17 cellular contexts compared by ENCODE assay signal in the genomic region with DNA sequence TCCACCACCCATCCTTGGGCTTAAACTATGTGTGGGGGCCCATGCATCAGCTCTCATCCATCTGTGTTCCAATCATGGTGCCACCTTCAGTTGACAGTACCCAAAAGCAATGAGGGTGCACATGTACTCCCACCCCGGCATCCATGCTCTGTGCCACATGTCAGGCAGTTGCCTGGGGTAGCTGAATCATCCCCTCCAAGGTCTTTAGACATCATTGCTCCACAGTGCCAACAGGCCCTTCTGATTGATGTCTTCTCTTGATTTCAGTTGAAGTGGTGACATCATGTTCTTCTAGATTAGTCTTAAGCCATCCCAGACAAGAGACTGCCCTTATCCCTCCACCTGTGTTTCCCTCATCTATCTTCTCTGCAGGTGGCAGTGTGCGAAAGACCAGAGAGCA. TPM values are rescaled to one million over a fixed set of nuclear protein-coding genes. Genes with fewer than 3 reads are reported as not detected.
A peak's percentile ranks its signal among the peaks of the same experiment; 100 is the strongest.
DNase-seq lines count a peak whose midpoint lies in the region; TF ChIP-seq lines count a peak whose summit lies in the region.
"Had no signal": no experiment of that assay in that cellular context is flagged by ENCODE, and none has a peak within 500 bp of the region (broad histone marks: within the 10 kb centered on the region; RNA-seq: fewer than 3 reads in every experiment).

No MANE protein-coding gene starts in this region.

- no peak overlapping the region for H3K27ac Mint-ChIP-seq in activated naive CD4-positive, alpha-beta T cell treated with anti-CD3 and anti-CD28 coated beads for 36 hours
- H3K27ac Mint-ChIP-seq: activated CD4-positive, alpha-beta memory T cell treated with anti-CD3 and anti-CD28 coated beads, Interleukin-2, amount 10 ng/mL, durations not matched to agents 7 days and 5 days had no signal

- H3K9me3 ChIP-seq in HUES48 (ENCODE audit: control insufficient read depth, insufficient read depth, low read length), result peaks cover 4% of the 10 kb centered on the region; the same call in 1 of the 2 replicates
- H3K9me3 ChIP-seq in prostate gland, result no peaks in the 10 kb centered on the region
- H3K9me3 ChIP-seq: thyroid gland had no signal

- peaks cover 8% of the 10 kb centered on the region for H3K27me3 Mint-ChIP-seq in activated naive CD4-positive, alpha-beta T cell treated with anti-CD3 and anti-CD28 coated beads for 36 hours (ENCODE audit: low read depth)

- H3K27me3 ChIP-seq in HUES48 (ENCODE audit: control insufficient read depth, insufficient read depth, low read length) (no peaks in the 10 kb centered on the region), prostate gland (replicated peaks; ENCODE audit: insufficient read depth) (no peaks in the 10 kb centered on the region)
- H3K27me3 ChIP-seq: BLaER1, heart right ventricle, thyroid gland had no signal

- WGBS in prostate gland, result 96% methylated on average over 2 of the region's 2 CpGs

- H3K4me1 ChIP-seq in HUES48 (ENCODE audit: control insufficient read depth, insufficient read depth, low read length) (0 out of 2 replicates have a peak, but pooled peaks cover 1% of the 10 kb centered on the region), prostate gland (replicated peaks) (no peaks in the 10 kb centered on the region)
- H3K4me1 ChIP-seq: BLaER1, heart right ventricle, thyroid gland had no signal

- TF ChIP-seq CTCF in VCaP (conservative IDR thresholded peaks at IDR 0.05) (no peak), prostate gland (IDR thresholded peaks at IDR 0.05) (no peak)

- H3K27ac ChIP-seq in HUES48 (ENCODE audit: low read depth, low read length) (peak overlapping the region; percentile 39), VCaP (0 out of 2 replicates have a peak overlapping the region, but pooled peaks have one; percentile 65), prostate gland (no peak overlapping the region)
- H3K27ac ChIP-seq: BLaER1, coronary artery, heart right ventricle, thyroid gland had no signal

- H3K36me3 ChIP-seq in HUES48 (ENCODE audit: control insufficient read depth, insufficient read depth, low read length) (no peaks in the 10 kb centered on the region), prostate gland (no peaks in the 10 kb centered on the region)
- H3K36me3 ChIP-seq: BLaER1, heart right ventricle, thyroid gland had no signal

- H3K9me3 Mint-ChIP-seq in activated naive CD4-positive, alpha-beta T cell treated with anti-CD3 and anti-CD28 coated beads for 36 hours, result peaks cover 9% of the 10 kb centered on the region

- no peak overlapping the region for H3K9ac ChIP-seq in HUES48 (ENCODE audit: low read depth, low read length)
- H3K9ac ChIP-seq: BLaER1 had no signal

- CTCF ChIA-PET in activated naive CD4-positive, alpha-beta T cell treated with anti-CD3 and anti-CD28 coated beads for 36 hours (lab: Charles Lee), result no interaction called here

- H3K4me3 Mint-ChIP-seq in activated naive CD4-positive, alpha-beta T cell treated with anti-CD3 and anti-CD28 coated beads for 36 hours, result no peak overlapping the region
- H3K4me3 Mint-ChIP-seq: activated CD4-positive, alpha-beta memory T cell treated with anti-CD3 and anti-CD28 coated beads, Interleukin-2, amount 10 ng/mL, durations not matched to agents 7 days and 5 days had no signal

- DNase-seq in Daoy (ENCODE audit: low read depth) (peak; percentile 62), kidney tubule cell (ENCODE audit: low spot score) (peak; percentile 85), HK-2 (ENCODE audit: unreplicated experiment) (no peak), HCEC 1CT (no peak), prostate gland (ENCODE audit: low spot score) (no peak)
- no peak for DNase-seq in activated naive CD4-positive, alpha-beta T cell treated with anti-CD3 and anti-CD28 coated beads for 36 hours
- DNase-seq: activated CD4-positive, alpha-beta memory T cell treated with anti-CD3 and anti-CD28 coated beads, Interleukin-2, amount 10 ng/mL, durations not matched to agents 7 days and 5 days; amygdala; DND-41; heart right ventricle; NCI-H1092; stimulated activated CD4-positive, alpha-beta T cell treated with anti-CD3 and anti-CD28 coated beads, Interleukin-4, amount 100 ng/mL, for 4 hours; thyroid gland had no signal

- H3K4me1 Mint-ChIP-seq in activated naive CD4-positive, alpha-beta T cell treated with anti-CD3 and anti-CD28 coated beads for 36 hours (ENCODE audit: low read depth), result no peaks in the 10 kb centered on the region
- H3K4me1 Mint-ChIP-seq: activated CD4-positive, alpha-beta memory T cell treated with anti-CD3 and anti-CD28 coated beads, Interleukin-2, amount 10 ng/mL, durations not matched to agents 7 days and 5 days had no signal

- TF ChIP-seq POLR2A in prostate gland (IDR thresholded peaks at IDR 0.05), result no peak

- no peaks in the 10 kb centered on the region for H3K36me3 Mint-ChIP-seq in activated naive CD4-positive, alpha-beta T cell treated with anti-CD3 and anti-CD28 coated beads for 36 hours (ENCODE audit: low read depth)

- intact Hi-C loops in prostate gland (cut with DNase I), result no loop called here
- intact Hi-C loops in activated naive CD4-positive, alpha-beta T cell treated with anti-CD3 and anti-CD28 coated beads for 36 hours (cut with micrococcal nuclease), result no loop called here

- H3K4me3 ChIP-seq in HUES48 (ENCODE audit: low read depth, low read length) (no peak overlapping the region), prostate gland (no peak overlapping the region)
- H3K4me3 ChIP-seq: BLaER1, coronary artery, heart right ventricle, thyroid gland had no signal

RNA-seq across cellular contexts. Expression of a gene that starts 42.5 kb away (rescaled TPM):
- total RNA-seq in Daoy (2014; rRNA removed; shearing (Covaris generic)), result 0.69 TPM in 1 of 2 replicates, not detected in the other
- 1 to 10 TPM; 1.5 to 2.1 TPM for total RNA-seq in prostate gland
- 1 to 10 TPM; 1.1 to 1.2 TPM for total RNA-seq in activated naive CD4-positive, alpha-beta T cell treated with anti-CD3 and anti-CD28 coated beads for 36 hours

Comparison
In these comparisons a context has a peak if more than half of its experiments do, and no peak if none do; other contexts are left out.
1. DNase-seq: peak in Daoy (single experiment) and kidney tubule cell (single experiment); none in HK-2 (single experiment), HCEC 1CT (single experiment), prostate gland (single experiment) and activated naive CD4-positive, alpha-beta T cell treated with anti-CD3 and anti-CD28 coated beads for 36 hours (single experiment).
2. H3K27ac ChIP-seq: peak in HUES48 (single experiment) and VCaP (single experiment); none in prostate gland (0 of 2).